Comparison of ENCODE assay signal across 15 cellular contexts in the genomic region with DNA sequence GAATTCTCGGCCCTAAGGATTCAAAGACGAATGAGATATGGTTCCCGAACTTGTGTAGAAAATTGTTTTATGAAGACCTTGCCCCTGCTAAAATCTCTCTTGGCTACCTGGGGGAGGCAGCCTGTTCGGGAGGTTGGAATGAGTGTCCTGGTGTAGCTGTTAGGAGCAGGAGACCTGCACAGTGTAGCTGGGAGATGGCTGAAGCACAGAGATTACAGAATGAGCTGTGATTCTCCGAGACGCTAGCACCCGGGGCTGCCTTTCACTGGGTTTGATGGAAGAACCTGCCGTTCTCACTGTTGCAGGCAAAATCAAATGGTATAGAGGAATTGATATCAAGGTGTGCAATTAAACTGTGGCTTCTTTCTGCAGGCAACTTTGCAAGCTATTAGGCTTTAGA.
DNase-seq lines count a peak whose midpoint lies in the region; ATAC-seq, FAIRE-seq and TF ChIP-seq lines count a peak whose summit lies in the region.
"Had no signal": no experiment of that assay in that cellular context is flagged by ENCODE, and none has a peak within 500 bp of the region (broad histone marks: within the 10 kb centered on the region; RNA-seq: fewer than 3 reads in every experiment).

No MANE protein-coding gene starts in this region.

- peaks cover 27% of the 10 kb centered on the region for H3K79me2 ChIP-seq in astrocyte (ENCODE audit: insufficient read depth, low read length)

- H3K36me3 ChIP-seq in HEK293 (ENCODE audit: control insufficient read depth in 2 of 2, insufficient read depth in 1 of 2, low read length in 2 of 2) (no peaks in the 10 kb centered on the region), astrocyte (ENCODE audit: insufficient read depth, low read length) (no peaks in the 10 kb centered on the region), mucosa of rectum (ENCODE audit: control insufficient read depth in 2 of 2, insufficient read depth in 2 of 2, low read length in 2 of 2) (no peaks in the 10 kb centered on the region)
- H3K36me3 ChIP-seq: heart right ventricle, vagina had no signal

- 0 out of 2 replicates have a peak, but pooled peaks cover 4% of the 10 kb centered on the region for H3K4me1 ChIP-seq in HEK293 (ENCODE audit: control insufficient read depth, insufficient read depth, low read length)
- peaks cover 24% of the 10 kb centered on the region for H3K4me1 ChIP-seq in astrocyte (ENCODE audit: insufficient read depth, low read length)
- peaks cover 20 to 25% of the 10 kb centered on the region in 2 donors for H3K4me1 ChIP-seq in mucosa of rectum (ENCODE audit: control insufficient read depth in 2 of 2, insufficient read depth in 2 of 2, low read length in 2 of 2)

- no peak overlapping the region for H3K4me2 ChIP-seq in astrocyte (ENCODE audit: low read length)

- H3K27ac Mint-ChIP-seq in CD4-positive, alpha-beta T cell: peak overlapping the region; percentile 25
- no peak overlapping the region for H3K27ac Mint-ChIP-seq in astrocyte (ENCODE audit: unreplicated experiment)

- no peak for TF ChIP-seq CTCF in CD4-positive, alpha-beta T cell (IDR thresholded peaks at IDR 0.05)
- TF ChIP-seq CTCF in HEK293 (tag by site-specific recombination; IDR thresholded peaks at IDR 0.05) (no peak), astrocyte (IDR thresholded peaks at IDR 0.05; ENCODE audit: insufficient read depth, low read depth, low read length) (no peak)

- intact Hi-C loops in CD4-positive, alpha-beta T cell (cut with DNase I, micrococcal nuclease): no loop called here

- no peaks in the 10 kb centered on the region for H3K27me3 Mint-ChIP-seq in CD4-positive, alpha-beta T cell
- no peaks in the 10 kb centered on the region for H3K27me3 Mint-ChIP-seq in astrocyte (ENCODE audit: low read depth, unreplicated experiment)

- CTCF ChIA-PET in CD4-positive, alpha-beta T cell (lab: Charles Lee): interaction anchor here (1.5 kb wide), 1 partner anchor 32 kb away, joined by 4 read pairs; no protein-coding TSS in a partner anchor
- CTCF ChIA-PET in HEK293 (lab: Yijun Ruan, JAX): interaction anchor here (0.6 to 1.2 kb wide), 3 partner anchors 31 to 413 kb away, joined by 3 to 5 read pairs (median 4); no protein-coding TSS in a partner anchor

- H4K20me1 ChIP-seq in astrocyte (ENCODE audit: insufficient read depth, low read length): peaks cover 63% of the 10 kb centered on the region

- H3K4me1 Mint-ChIP-seq in CD4-positive, alpha-beta T cell (ENCODE audit: low read depth): peaks cover 43% of the 10 kb centered on the region
- peaks cover 31% of the 10 kb centered on the region for H3K4me1 Mint-ChIP-seq in astrocyte (ENCODE audit: low read depth, unreplicated experiment)

- no peak for DNase-seq in CD4-positive, alpha-beta T cell
- DNase-seq in astrocyte (ENCODE audit: low read depth) (no peak), NOMO-1 treated with dmso at 0.1 percent for 144 hours (lab: John Stamatoyannopoulos, UW; ENCODE audit: unreplicated experiment) (no peak), activated gamma-delta T cell (lab: John Stamatoyannopoulos, UW) (no peak), GM19239 (ENCODE audit: insufficient read length, low spot score) (no peak)
- DNase-seq: DMS53, heart right ventricle, NCI-H1694 had no signal

- H3K9ac ChIP-seq in astrocyte (ENCODE audit: low read length): no peak overlapping the region
- peak overlapping the region; percentile 48 to 75 for H3K9ac ChIP-seq in mucosa of rectum (ENCODE audit: low read depth in 1 of 2, low read length in 2 of 2)

- H3K9me3 ChIP-seq in CD4-positive, alpha-beta T cell (ENCODE audit: control insufficient read depth, low read length): no peaks in the 10 kb centered on the region
- H3K9me3 ChIP-seq in HEK293 (ENCODE audit: control insufficient read depth, insufficient read depth, low read depth, low read length) (no peaks in the 10 kb centered on the region), astrocyte (ENCODE audit: insufficient read depth, low read depth, low read length) (no peaks in the 10 kb centered on the region), mucosa of rectum (ENCODE audit: control insufficient read depth in 2 of 2, low read length in 2 of 2) (no peaks in the 10 kb centered on the region)
- H3K9me3 ChIP-seq: heart right ventricle, vagina had no signal

- no peak overlapping the region for H2AFZ ChIP-seq in astrocyte (ENCODE audit: low read depth, low read length)

- POLR2A ChIA-PET in CD4-positive, alpha-beta T cell (lab: Charles Lee): interaction anchor here (0.8 kb wide), 1 partner anchor 57 kb away, joined by 3 read pairs; no protein-coding TSS in a partner anchor
- POLR2A ChIA-PET in HEK293 (lab: Yijun Ruan, JAX): interaction anchor here (0.5 kb wide), 1 partner anchor 197 kb away, joined by 3 read pairs; a partner anchor contains a TSS

- H3K4me3 Mint-ChIP-seq in CD4-positive, alpha-beta T cell: no peak overlapping the region
- H3K4me3 Mint-ChIP-seq in astrocyte (ENCODE audit: unreplicated experiment): peak overlapping the region; percentile 69

- no peaks in the 10 kb centered on the region for H3K9me3 Mint-ChIP-seq in CD4-positive, alpha-beta T cell
- H3K9me3 Mint-ChIP-seq in astrocyte (ENCODE audit: unreplicated experiment): no peaks in the 10 kb centered on the region

- H3K27me3 ChIP-seq in CD4-positive, alpha-beta T cell (ENCODE audit: control insufficient read depth, insufficient read depth, low read length): no peaks in the 10 kb centered on the region
- H3K27me3 ChIP-seq in astrocyte (ENCODE audit: insufficient read depth, low read length) (no peaks in the 10 kb centered on the region), mucosa of rectum (ENCODE audit: control insufficient read depth in 2 of 2, insufficient read depth in 2 of 2, low read length in 2 of 2) (no peaks in the 10 kb centered on the region)
- H3K27me3 ChIP-seq: heart right ventricle, vagina had no signal

- no peaks in the 10 kb centered on the region for H3K36me3 Mint-ChIP-seq in CD4-positive, alpha-beta T cell (ENCODE audit: low read depth)
- H3K36me3 Mint-ChIP-seq in astrocyte (ENCODE audit: low read depth, unreplicated experiment): no peaks in the 10 kb centered on the region

- no peak overlapping the region for H3K27ac ChIP-seq in CD4-positive, alpha-beta T cell (ENCODE audit: low read depth, low read length)
- H3K27ac ChIP-seq in HEK293 (ENCODE audit: extremely low read depth, low read depth, low read length): no peak overlapping the region
- no peak overlapping the region for H3K27ac ChIP-seq in astrocyte (ENCODE audit: low read depth, low read length)
- H3K27ac ChIP-seq in mucosa of rectum (ENCODE audit: low read depth in 2 of 2, low read length in 2 of 2): peak overlapping the region; percentile 95 to 96
- H3K27ac ChIP-seq: SK-N-MC, vagina had no signal

- FAIRE-seq in astrocyte (lab: Jason Lieb, UNC): no peak
- no peak for FAIRE-seq in GM19239 (lab: Jason Lieb, UNC)
- FAIRE-seq: colon, H54 had no signal

- ATAC-seq in CD4-positive, alpha-beta T cell (ENCODE audit: poor library complexity): no peak
- no peak for ATAC-seq in GM21825 (IDR thresholded peaks at IDR 0.05; ENCODE audit: unreplicated experiment)

- H3K4me3 ChIP-seq in HEK293 (ENCODE audit: low read depth, low read length): peak overlapping the region; percentile 45; the same call in 1 of the 2 replicates
- H3K4me3 ChIP-seq in astrocyte (ENCODE audit: insufficient read depth, low read depth, low read length): no peak overlapping the region
- H3K4me3 ChIP-seq in mucosa of rectum (ENCODE audit: low read length in 2 of 2): peak overlapping the region; percentile 52 to 70
- H3K4me3 ChIP-seq: SK-N-MC had no signal

TF ChIP-seq in HEK293, 187 proteins besides CTCF, POLR2A, EP300 and RAD21 (continues in another document):
- TF ChIP-seq, protein P1, sequence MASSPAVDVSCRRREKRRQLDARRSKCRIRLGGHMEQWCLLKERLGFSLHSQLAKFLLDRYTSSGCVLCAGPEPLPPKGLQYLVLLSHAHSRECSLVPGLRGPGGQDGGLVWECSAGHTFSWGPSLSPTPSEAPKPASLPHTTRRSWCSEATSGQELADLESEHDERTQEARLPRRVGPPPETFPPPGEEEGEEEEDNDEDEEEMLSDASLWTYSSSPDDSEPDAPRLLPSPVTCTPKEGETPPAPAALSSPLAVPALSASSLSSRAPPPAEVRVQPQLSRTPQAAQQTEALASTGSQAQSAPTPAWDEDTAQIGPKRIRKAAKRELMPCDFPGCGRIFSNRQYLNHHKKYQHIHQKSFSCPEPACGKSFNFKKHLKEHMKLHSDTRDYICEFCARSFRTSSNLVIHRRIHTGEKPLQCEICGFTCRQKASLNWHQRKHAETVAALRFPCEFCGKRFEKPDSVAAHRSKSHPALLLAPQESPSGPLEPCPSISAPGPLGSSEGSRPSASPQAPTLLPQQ (tag by site-specific recombination; IDR thresholded peaks at IDR 0.05): no peak
- TF ChIP-seq ZNF76 (tag by site-specific recombination; IDR thresholded peaks at IDR 0.05; ENCODE audit: borderline replicate concordance, low read depth) (no peak), ZNF114 (tag by site-specific recombination; IDR thresholded peaks at IDR 0.05) (no peak), ZNF184 (tag by site-specific recombination; IDR thresholded peaks at IDR 0.05) (no peak), ZNF366 (tag by site-specific recombination; conservative IDR thresholded peaks at IDR 0.05) (no peak)
- TF ChIP-seq, protein P2, sequence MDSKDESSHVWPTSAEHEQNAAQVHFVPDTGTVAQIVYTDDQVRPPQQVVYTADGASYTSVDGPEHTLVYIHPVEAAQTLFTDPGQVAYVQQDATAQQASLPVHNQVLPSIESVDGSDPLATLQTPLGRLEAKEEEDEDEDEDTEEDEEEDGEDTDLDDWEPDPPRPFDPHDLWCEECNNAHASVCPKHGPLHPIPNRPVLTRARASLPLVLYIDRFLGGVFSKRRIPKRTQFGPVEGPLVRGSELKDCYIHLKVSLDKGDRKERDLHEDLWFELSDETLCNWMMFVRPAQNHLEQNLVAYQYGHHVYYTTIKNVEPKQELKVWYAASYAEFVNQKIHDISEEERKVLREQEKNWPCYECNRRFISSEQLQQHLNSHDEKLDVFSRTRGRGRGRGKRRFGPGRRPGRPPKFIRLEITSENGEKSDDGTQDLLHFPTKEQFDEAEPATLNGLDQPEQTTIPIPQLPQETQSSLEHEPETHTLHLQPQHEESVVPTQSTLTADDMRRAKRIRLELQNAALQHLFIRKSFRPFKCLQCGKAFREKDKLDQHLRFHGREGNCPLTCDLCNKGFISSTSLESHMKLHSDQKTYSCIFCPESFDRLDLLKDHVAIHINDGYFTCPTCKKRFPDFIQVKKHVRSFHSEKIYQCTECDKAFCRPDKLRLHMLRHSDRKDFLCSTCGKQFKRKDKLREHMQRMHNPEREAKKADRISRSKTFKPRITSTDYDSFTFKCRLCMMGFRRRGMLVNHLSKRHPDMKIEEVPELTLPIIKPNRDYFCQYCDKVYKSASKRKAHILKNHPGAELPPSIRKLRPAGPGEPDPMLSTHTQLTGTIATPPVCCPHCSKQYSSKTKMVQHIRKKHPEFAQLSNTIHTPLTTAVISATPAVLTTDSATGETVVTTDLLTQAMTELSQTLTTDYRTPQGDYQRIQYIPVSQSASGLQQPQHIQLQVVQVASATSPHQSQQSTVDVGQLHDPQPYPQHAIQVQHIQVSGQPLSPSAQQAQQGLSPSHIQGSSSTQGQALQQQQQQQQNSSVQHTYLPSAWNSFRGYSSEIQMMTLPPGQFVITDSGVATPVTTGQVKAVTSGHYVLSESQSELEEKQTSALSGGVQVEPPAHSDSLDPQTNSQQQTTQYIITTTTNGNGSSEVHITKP (tag by site-specific recombination; IDR thresholded peaks at IDR 0.05): no peak

Comparison
In these comparisons a context has a peak if more than half of its experiments do, and no peak if none do; other contexts are left out.
1. H3K27ac ChIP-seq: peak in mucosa of rectum (2 of 2); none in CD4-positive, alpha-beta T cell (single experiment), HEK293 (single experiment) and astrocyte (single experiment).